In genomic region chr14:76762617-76763361, GRCh38 we compare ENCODE assay signal across 8 cellular contexts. TPM values are rescaled to one million over a fixed set of nuclear protein-coding genes. Genes with fewer than 3 reads are reported as not detected.
DNase-seq lines count a peak whose midpoint lies in the region; ATAC-seq and TF ChIP-seq lines count a peak whose summit lies in the region.

No MANE protein-coding gene starts in this region.

- peaks cover 21% of the 10 kb centered on the region for H3K4me1 Mint-ChIP-seq in activated CD4-positive, alpha-beta T cell treated with anti-CD3 and anti-CD28 coated beads, Interleukin-2, amount 10 ng/mL, durations not matched to agents 7 days and 5 days

- peak overlapping the region; percentile 29 to 86 for H3K27ac ChIP-seq in lung (ENCODE audit: low read depth in 1 of 2, low read length in 1 of 2)
- H3K27ac ChIP-seq in transverse colon: peak overlapping the region; percentile 71 to 83 (median 78)

- peaks cover 57% of the 10 kb centered on the region for H3K27me3 Mint-ChIP-seq in activated CD4-positive, alpha-beta T cell treated with anti-CD3 and anti-CD28 coated beads, Interleukin-2, amount 10 ng/mL, durations not matched to agents 7 days and 5 days

- H3K27me3 ChIP-seq in lung (ENCODE audit: control insufficient read depth, insufficient read depth): no peaks in the 10 kb centered on the region
- peaks cover 29% of the 10 kb centered on the region for H3K27me3 ChIP-seq in transverse colon

- in situ Hi-C loops in transverse colon (cut with MboI; ENCODE audit: low pct_ligation_motif_present in 1 of 4, low pct_unique_long_range_greater_than_20kb in 1 of 4, low sequenced_read_pairs in 3 of 4): no loop called here

- ATAC-seq in lung (ENCODE audit: insufficient read depth, low FRiP score) (no peak), HG03045 (IDR thresholded peaks at IDR 0.05; ENCODE audit: unreplicated experiment) (no peak)

- no peak for DNase-seq in activated CD4-positive, alpha-beta T cell treated with anti-CD3 and anti-CD28 coated beads, Interleukin-2, amount 10 ng/mL, durations not matched to agents 7 days and 5 days
- DNase-seq in activated CD4-positive, alpha-beta T cell treated with anti-CD3 and anti-CD28 coated beads, Interleukin-2, amount 50 U/mL, for 48 hours: no peak
- DNase-seq in cerebellar cortex (ENCODE audit: low spot score) (peak; percentile 42), lung (ENCODE audit: low spot score) (peak; percentile 28), transverse colon (no peak), Ammon's horn (ENCODE audit: low spot score) (no peak)
- DNase-seq in stimulated activated naive CD4-positive, alpha-beta T cell treated with Interleukin-2 at 50 U/mL for 16 hours (lab: John Stamatoyannopoulos, UW): no peak

- 38 to 42% methylated on average over 27 of the region's 27 CpGs for WGBS in lung, 2 donors
- 49% methylated on average over 27 of the region's 27 CpGs; no CpG with 5 or more reads in 1 of the 2 donors for WGBS in transverse colon (ENCODE audit: low coverage in 1 of 2), 2 donors

- peaks cover 0 to 8% of the 10 kb centered on the region in 2 donors for H3K4me1 ChIP-seq in lung (ENCODE audit: control insufficient read depth in 2 of 2, insufficient read depth in 2 of 2, low read length in 2 of 2)
- peaks cover 0 to 26% (median 18%) of the 10 kb centered on the region in 4 donors for H3K4me1 ChIP-seq in transverse colon

- POLR2A ChIA-PET in activated CD4-positive, alpha-beta T cell treated with anti-CD3 and anti-CD28 coated beads, Interleukin-2, amount 10 ng/mL, durations not matched to agents 7 days and 5 days (lab: Charles Lee): no interaction called here

- H3K9me3 ChIP-seq in lung (ENCODE audit: control insufficient read depth in 2 of 2, insufficient read depth in 1 of 2, low read length in 1 of 2) (no peaks in the 10 kb centered on the region), transverse colon (no peaks in the 10 kb centered on the region)

- TF ChIP-seq POLR2A in transverse colon (IDR thresholded peaks at IDR 0.05): no peak

- peak overlapping the region; percentile 74 for H3K4me3 Mint-ChIP-seq in activated CD4-positive, alpha-beta T cell treated with anti-CD3 and anti-CD28 coated beads, Interleukin-2, amount 10 ng/mL, durations not matched to agents 7 days and 5 days

- no peaks in the 10 kb centered on the region for H3K36me3 Mint-ChIP-seq in activated CD4-positive, alpha-beta T cell treated with anti-CD3 and anti-CD28 coated beads, Interleukin-2, amount 10 ng/mL, durations not matched to agents 7 days and 5 days (ENCODE audit: low read depth)

- H3K9me3 Mint-ChIP-seq in activated CD4-positive, alpha-beta T cell treated with anti-CD3 and anti-CD28 coated beads, Interleukin-2, amount 10 ng/mL, durations not matched to agents 7 days and 5 days: no peaks in the 10 kb centered on the region

- CTCF ChIA-PET in activated CD4-positive, alpha-beta T cell treated with anti-CD3 and anti-CD28 coated beads, Interleukin-2, amount 10 ng/mL, durations not matched to agents 7 days and 5 days (lab: Charles Lee): no interaction called here

- no peak for TF ChIP-seq EP300 in transverse colon (IDR thresholded peaks at IDR 0.05; ENCODE audit: low read depth)

- TF ChIP-seq CTCF in lung (IDR thresholded peaks at IDR 0.05; ENCODE audit: control extremely low read depth, extremely low read depth): no peak
- no peak for TF ChIP-seq CTCF in transverse colon (IDR thresholded peaks at IDR 0.05)

- peak overlapping the region; percentile 50 for H3K27ac Mint-ChIP-seq in activated CD4-positive, alpha-beta T cell treated with anti-CD3 and anti-CD28 coated beads, Interleukin-2, amount 10 ng/mL, durations not matched to agents 7 days and 5 days

- intact Hi-C loops in transverse colon (cut with DNase I; ENCODE audit: low total_unique reads): no loop called here

- H3K36me3 ChIP-seq in lung (ENCODE audit: control insufficient read depth in 2 of 2, insufficient read depth in 2 of 2, low read length in 2 of 2): no peaks in the 10 kb centered on the region
- H3K36me3 ChIP-seq in transverse colon: no peaks in the 10 kb centered on the region

- H3K4me3 ChIP-seq in lung: peak overlapping the region; percentile 83
- H3K4me3 ChIP-seq in transverse colon: peak overlapping the region; percentile 50 to 89 (median 65)

RNA-seq across cellular contexts. Expression of gene VASH1, which starts 1.5 kb away (rescaled TPM):
- total RNA-seq in activated CD4-positive, alpha-beta T cell treated with anti-CD3 and anti-CD28 coated beads, Interleukin-2, amount 10 ng/mL, durations not matched to agents 7 days and 5 days: 1 to 10 TPM; 2.1 TPM
- 10 to 100 TPM; 22.9 to 25.4 TPM for total RNA-seq in lung
- polyA plus RNA-seq in lung: 10 to 100 TPM; 10.5 to 13.1 TPM
- total RNA-seq in transverse colon: 1 to 10 TPM; 1.9 to 7.5 (median 3.6) TPM

RNA-seq across cellular contexts. Expression of gene ANGEL1, which starts 49.9 kb away (rescaled TPM):
- 10 to 100 TPM; 13.7 TPM for total RNA-seq in activated CD4-positive, alpha-beta T cell treated with anti-CD3 and anti-CD28 coated beads, Interleukin-2, amount 10 ng/mL, durations not matched to agents 7 days and 5 days
- total RNA-seq in lung (10 to 100 TPM; 19.5 to 20.4 TPM), transverse colon (10 to 100 TPM in 2 of 4 donors, 1 to 10 TPM in 2; 8.9 to 17.5 (median 10.0) TPM)
- polyA plus RNA-seq in lung: 10 to 100 TPM; 10.4 to 10.5 TPM

Comparison
In these comparisons a context has a peak if more than half of its experiments do, and no peak if none do; other contexts are left out.
1. DNase-seq: peak in cerebellar cortex (single experiment) and lung (single experiment); none in activated CD4-positive, alpha-beta T cell treated with anti-CD3 and anti-CD28 coated beads, Interleukin-2, amount 10 ng/mL, durations not matched to agents 7 days and 5 days (single experiment), activated CD4-positive, alpha-beta T cell treated with anti-CD3 and anti-CD28 coated beads, Interleukin-2, amount 50 U/mL, for 48 hours (0 of 2), transverse colon (single experiment), stimulated activated naive CD4-positive, alpha-beta T cell treated with Interleukin-2 at 50 U/mL for 16 hours (single experiment) and Ammon's horn (single experiment).